3 cellular contexts compared by ENCODE assay signal in genomic region chr11:71400216-71400615, GRCh38.
"Had no signal": no experiment of that assay in that cellular context is flagged by ENCODE, and none has a peak within 500 bp of the region (broad histone marks: within the 10 kb centered on the region; RNA-seq: fewer than 3 reads in every experiment).

No MANE protein-coding gene starts in this region.

- DNase-seq: GDM1, GF-D8 had no signal

- ATAC-seq: GM12878 had no signal

- H3K4me3 ChIP-seq: GM12878 had no signal
